Comparison of ENCODE assay signal across 22 cellular contexts in genomic region chr5:151897896-151898295, GRCh38. TPM values are rescaled to one million over a fixed set of nuclear protein-coding genes. Genes with fewer than 3 reads are reported as not detected.
DNase-seq lines count a peak whose midpoint lies in the region; ATAC-seq lines count a peak whose summit lies in the region.
"Had no signal": no experiment of that assay in that cellular context is flagged by ENCODE, and none has a peak within 500 bp of the region (broad histone marks: within the 10 kb centered on the region; RNA-seq: fewer than 3 reads in every experiment).

No MANE protein-coding gene starts in this region.

- H2AFZ ChIP-seq in neuronal stem cell (ENCODE audit: low read length): no peak overlapping the region
- H2AFZ ChIP-seq: GM23338 had no signal

- H3K14ac ChIP-seq in neuronal stem cell (ENCODE audit: low read length): no peak overlapping the region

- H3K23ac ChIP-seq in neuronal stem cell (ENCODE audit: low read depth, low read length, poor library complexity): no peak overlapping the region

- no peak overlapping the region for H3K4me2 ChIP-seq in neuronal stem cell (ENCODE audit: insufficient read depth, low read length, poor library complexity, severe bottlenecking)
- H3K4me2 ChIP-seq: GM23338 had no signal

- no peak overlapping the region for H3K27ac ChIP-seq in neuronal stem cell (replicated peaks; ENCODE audit: low read length)

- no peak overlapping the region for H2AK5ac ChIP-seq in neuronal stem cell (ENCODE audit: low read depth, low read length)

- no peak overlapping the region for H3K9ac ChIP-seq in neuronal stem cell (ENCODE audit: low read depth, low read length, poor library complexity)

- H4K8ac ChIP-seq in neuronal stem cell (ENCODE audit: low read depth, low read length): no peak overlapping the region

- peaks cover 0 to 2% (median 0%) of the 10 kb centered on the region in 3 experiments for H3K27me3 ChIP-seq in neuronal stem cell (ENCODE audit: control insufficient read depth in 3 of 3, insufficient read depth in 3 of 3, low read depth in 1 of 3, low read length in 3 of 3)

- H3K79me1 ChIP-seq in neuronal stem cell (ENCODE audit: low read depth, low read length): no peaks in the 10 kb centered on the region

- H3K4me3 ChIP-seq in neuronal stem cell (ENCODE audit: low read length in 2 of 2): no peak overlapping the region
- H3K4me3 ChIP-seq: GM23338 had no signal

- no peak overlapping the region for H4K91ac ChIP-seq in neuronal stem cell (ENCODE audit: low read depth, low read length, poor library complexity)

- no peak overlapping the region for H2BK15ac ChIP-seq in neuronal stem cell (ENCODE audit: low read length)

- ATAC-seq in GM18498 (IDR thresholded peaks at IDR 0.05; ENCODE audit: unreplicated experiment): peak; percentile 39
- ATAC-seq in GM21825 (IDR thresholded peaks at IDR 0.05; ENCODE audit: unreplicated experiment): peak; percentile 50
- peak; percentile 46 for ATAC-seq in stimulated activated naive CD8-positive, alpha-beta T cell treated with anti-CD3 and anti-CD28 coated beads, Interleukin-15, Interleukin-2, amounts not matched to agents 100 U/mL and 50 U/mL, for 24 hours
- ATAC-seq: GM23338 had no signal

- H3K4me1 ChIP-seq in neuronal stem cell (ENCODE audit: control insufficient read depth in 2 of 2, insufficient read depth in 1 of 2, low read depth in 1 of 2, low read length in 2 of 2): peaks cover 0 to 4% of the 10 kb centered on the region in 2 donors

- DNase-seq in M059J (ENCODE audit: low read depth) (peak; percentile 4), neuronal stem cell (ENCODE audit: low spot score) (no peak), NCI-H2029 treated with DMSO at 0.1 percent for 48 hours (lab: John Stamatoyannopoulos, UW) (no peak), middle frontal gyrus (ENCODE audit: extremely low spot score, low spot score) (no peak)
- no peak for DNase-seq in stimulated activated naive CD8-positive, alpha-beta T cell treated with anti-CD3 and anti-CD28 coated beads, Interleukin-15, Interleukin-2, amounts not matched to agents 100 U/mL and 50 U/mL, for 24 hours
- DNase-seq: ACHN; Calu3; CD4-positive, CD25-positive, alpha-beta regulatory T cell; DMS53; GDM1; IMR-90; Kasumi-1; NCI-H1436; NCI-H2029; NCI-H2171 treated with DMSO at 0.1 percent for 48 hours; NCI-H446 treated with DMSO at 0.1 percent for 48 hours; OCI-M1; RPMI8226 had no signal

- H3K4ac ChIP-seq in neuronal stem cell (ENCODE audit: low read length): no peak overlapping the region

- H3K18ac ChIP-seq in neuronal stem cell (ENCODE audit: low read length): no peak overlapping the region

- no peak overlapping the region for H2BK12ac ChIP-seq in neuronal stem cell (ENCODE audit: low read length)

- H2BK5ac ChIP-seq in neuronal stem cell (ENCODE audit: low read length): no peak overlapping the region

- no peaks in the 10 kb centered on the region for H3K36me3 ChIP-seq in neuronal stem cell (replicated peaks in 1 of 2; ENCODE audit: control insufficient read depth in 2 of 2, insufficient read depth in 2 of 2, low read length in 2 of 2)

- no peaks in the 10 kb centered on the region for H3K9me3 ChIP-seq in neuronal stem cell (replicated peaks in 1 of 2; ENCODE audit: control insufficient read depth in 2 of 2, insufficient read depth in 1 of 2, low read depth in 1 of 2, low read length in 2 of 2)

- WGBS in neuronal stem cell (ENCODE audit: extremely low coverage in 2 of 2, insufficient read length in 2 of 2, insufficient replicate concordance in 1 of 2), 2 donors: no CpG with 5 or more reads among the region's 1 CpG

- no peak overlapping the region for H2BK120ac ChIP-seq in neuronal stem cell (ENCODE audit: low read depth, low read length)

RNA-seq across cellular contexts. Expression of gene GLRA1, which starts 26.8 kb away (rescaled TPM):
- not detected in 2 replicates for total RNA-seq in M059J (2014; rRNA removed; shearing (Covaris generic))
- polyA plus RNA-seq in neuronal stem cell (2013, experiment 1 of 2): not detected
- polyA plus RNA-seq in neuronal stem cell (2013, experiment 2 of 2): not detected
- total RNA-seq: Calu3; CD4-positive, CD25-positive, alpha-beta regulatory T cell; GM23338; HT-29; IMR-90 had no signal
- polyA plus RNA-seq: CD4-positive, CD25-positive, alpha-beta regulatory T cell; GM23338; IMR-90 had no signal
